In genomic region chr20:21712443-21713059, GRCh38 we compare ENCODE assay signal across 17 cellular contexts. TPM values are rescaled to one million over a fixed set of nuclear protein-coding genes. Genes with fewer than 3 reads are reported as not detected.
DNase-seq lines count a peak whose midpoint lies in the region; ATAC-seq and TF ChIP-seq lines count a peak whose summit lies in the region.
"Had no signal": no experiment of that assay in that cellular context is flagged by ENCODE, and none has a peak within 500 bp of the region (broad histone marks: within the 10 kb centered on the region; RNA-seq: fewer than 3 reads in every experiment).

No MANE protein-coding gene starts in this region.

- no peak overlapping the region for H3K27ac Mint-ChIP-seq in GM23338
- no peak overlapping the region for H3K27ac Mint-ChIP-seq in WTC11
- peak overlapping the region; percentile 21 for H3K27ac Mint-ChIP-seq in stimulated activated naive B cell treated with anti-CD40 and anti-IgM and Interleukin-4, amounts not matched to agents 10 μg/mL and 1 μg/mL and 100 μg/mL, for 72 hours
- H3K27ac Mint-ChIP-seq in activated CD4-positive, alpha-beta T cell treated with anti-CD3 and anti-CD28 coated beads, Interleukin-2, amount 10 ng/mL, durations not matched to agents 7 days and 5 days: no peak overlapping the region
- H3K27ac Mint-ChIP-seq: CD8-positive, alpha-beta T cell; IgD-negative memory B cell had no signal

- 0 out of 2 replicates have a peak overlapping the region, but pooled peaks have one; percentile 62 for H3K4me3 ChIP-seq in GM23338
- H3K4me3 ChIP-seq: BLaER1 had no signal

- no peaks in the 10 kb centered on the region for H3K36me3 ChIP-seq in GM23338 (ENCODE audit: insufficient read depth)
- H3K36me3 ChIP-seq: BLaER1 had no signal

- peaks cover 40% of the 10 kb centered on the region for H3K4me1 ChIP-seq in GM23338 (ENCODE audit: insufficient read depth)
- H3K4me1 ChIP-seq: BLaER1 had no signal

- DNase-seq in GM23338 (ENCODE audit: low spot score) (peak; percentile 37), WTC11 (ENCODE audit: low spot score) (no peak), islet precursor cell (peak; percentile 37), CD1c-positive myeloid dendritic cell (ENCODE audit: extremely low spot score) (no peak), NCI-H82 treated with DMSO at 0.1 percent for 48 hours (lab: John Stamatoyannopoulos, UW; ENCODE audit: unreplicated experiment) (no peak), NCI-H187 treated with DMSO at 0.1 percent for 48 hours (lab: John Stamatoyannopoulos, UW) (no peak)
- no peak for DNase-seq in stimulated activated naive B cell treated with anti-CD40 and anti-IgM and Interleukin-4, amounts not matched to agents 10 μg/mL and 1 μg/mL and 100 μg/mL, for 72 hours
- DNase-seq in activated CD4-positive, alpha-beta T cell treated with anti-CD3 and anti-CD28 coated beads, Interleukin-2, amount 10 ng/mL, durations not matched to agents 7 days and 5 days: no peak
- DNase-seq: 8988T; Calu3; CD8-positive, alpha-beta T cell; DMS79 treated with DMSO at 0.1 percent for 48 hours; GF-D8 had no signal

- H3K27me3 ChIP-seq in GM23338 (ENCODE audit: insufficient read depth): peaks cover 100% of the 10 kb centered on the region

- peak overlapping the region; percentile 74; the same call in 2 of the 3 replicates for H3K4me3 Mint-ChIP-seq in GM23338
- H3K4me3 Mint-ChIP-seq in WTC11: peak overlapping the region; percentile 71
- no peak overlapping the region for H3K4me3 Mint-ChIP-seq in stimulated activated naive B cell treated with anti-CD40 and anti-IgM and Interleukin-4, amounts not matched to agents 10 μg/mL and 1 μg/mL and 100 μg/mL, for 72 hours
- no peak overlapping the region for H3K4me3 Mint-ChIP-seq in activated CD4-positive, alpha-beta T cell treated with anti-CD3 and anti-CD28 coated beads, Interleukin-2, amount 10 ng/mL, durations not matched to agents 7 days and 5 days
- H3K4me3 Mint-ChIP-seq: CD8-positive, alpha-beta T cell; IgD-negative memory B cell had no signal

- no peaks in the 10 kb centered on the region for H3K9me2 ChIP-seq in GM23338 (ENCODE audit: insufficient read depth)

- H3K27me3 Mint-ChIP-seq in GM23338 (ENCODE audit: insufficient read depth, low read depth, poor library complexity): peaks cover 99% of the 10 kb centered on the region
- H3K27me3 Mint-ChIP-seq in WTC11 (ENCODE audit: low read depth): peaks cover 100% of the 10 kb centered on the region
- H3K27me3 Mint-ChIP-seq in stimulated activated naive B cell treated with anti-CD40 and anti-IgM and Interleukin-4, amounts not matched to agents 10 μg/mL and 1 μg/mL and 100 μg/mL, for 72 hours: peaks cover 71 to 82% of the 10 kb centered on the region in 2 donors
- H3K27me3 Mint-ChIP-seq in activated CD4-positive, alpha-beta T cell treated with anti-CD3 and anti-CD28 coated beads, Interleukin-2, amount 10 ng/mL, durations not matched to agents 7 days and 5 days: peaks cover 77% of the 10 kb centered on the region

- peaks cover 22% of the 10 kb centered on the region; the same call in 1 of the 2 replicates for H3F3A ChIP-seq in GM23338 (replicated peaks; ENCODE audit: low read depth)

- CTCF ChIA-PET in WTC11 (lab: Charles Lee): interaction anchor here (2.6 kb wide), 1 partner anchor 9 kb away, joined by 33 read pairs; the partner anchor contains the start of gene PAX1
- CTCF ChIA-PET in activated CD4-positive, alpha-beta T cell treated with anti-CD3 and anti-CD28 coated beads, Interleukin-2, amount 10 ng/mL, durations not matched to agents 7 days and 5 days (lab: Charles Lee): no interaction called here

- H3K79me2 ChIP-seq in GM23338 (replicated peaks; ENCODE audit: insufficient read depth): no peaks in the 10 kb centered on the region

- H4K20me1 ChIP-seq in GM23338 (replicated peaks; ENCODE audit: insufficient read depth): peaks cover 31% of the 10 kb centered on the region
- H4K20me1 ChIP-seq: BLaER1 had no signal

- POLR2A ChIA-PET in WTC11 (lab: Charles Lee): no interaction called here
- POLR2A ChIA-PET in activated CD4-positive, alpha-beta T cell treated with anti-CD3 and anti-CD28 coated beads, Interleukin-2, amount 10 ng/mL, durations not matched to agents 7 days and 5 days (lab: Charles Lee): no interaction called here

- no peak overlapping the region for H3K27ac ChIP-seq in GM23338 (ENCODE audit: low read depth)
- H3K27ac ChIP-seq: BLaER1 had no signal

- no peak overlapping the region for H2AFZ ChIP-seq in GM23338

- no peak for TF ChIP-seq CTCF in GM23338 (conservative IDR thresholded peaks at IDR 0.05; ENCODE audit: low read depth in 2 of 2)
- TF ChIP-seq CTCF in WTC11 (IDR thresholded peaks at IDR 0.05): no peak

- ATAC-seq in GM23338 (no peak), WTC11 (no peak)
- no peak for ATAC-seq in stimulated activated naive B cell treated with anti-CD40 and anti-IgM and Interleukin-4, amounts not matched to agents 10 μg/mL and 1 μg/mL and 100 μg/mL, for 72 hours (replicated peaks)
- ATAC-seq: CD8-positive, alpha-beta T cell had no signal

- H3K4me1 Mint-ChIP-seq in GM23338 (peaks cover 44% of the 10 kb centered on the region), WTC11 (peaks cover 55% of the 10 kb centered on the region)
- H3K4me1 Mint-ChIP-seq in stimulated activated naive B cell treated with anti-CD40 and anti-IgM and Interleukin-4, amounts not matched to agents 10 μg/mL and 1 μg/mL and 100 μg/mL, for 72 hours: peaks cover 5 to 6% of the 10 kb centered on the region in 2 donors
- H3K4me1 Mint-ChIP-seq in activated CD4-positive, alpha-beta T cell treated with anti-CD3 and anti-CD28 coated beads, Interleukin-2, amount 10 ng/mL, durations not matched to agents 7 days and 5 days: no peaks in the 10 kb centered on the region

- no peaks in the 10 kb centered on the region; the same call in 2 of the 3 replicates for H3K9me3 Mint-ChIP-seq in GM23338
- H3K9me3 Mint-ChIP-seq in WTC11: no peaks in the 10 kb centered on the region
- H3K9me3 Mint-ChIP-seq in stimulated activated naive B cell treated with anti-CD40 and anti-IgM and Interleukin-4, amounts not matched to agents 10 μg/mL and 1 μg/mL and 100 μg/mL, for 72 hours: no peaks in the 10 kb centered on the region
- H3K9me3 Mint-ChIP-seq in activated CD4-positive, alpha-beta T cell treated with anti-CD3 and anti-CD28 coated beads, Interleukin-2, amount 10 ng/mL, durations not matched to agents 7 days and 5 days: no peaks in the 10 kb centered on the region
- H3K9me3 Mint-ChIP-seq: CD8-positive, alpha-beta T cell had no signal

- peak overlapping the region; percentile 80 for H3K4me2 ChIP-seq in GM23338
- H3K4me2 ChIP-seq: BLaER1 had no signal

- H3K36me3 Mint-ChIP-seq in GM23338 (ENCODE audit: low read depth) (0 out of 3 replicates have a peak, but pooled peaks cover 2% of the 10 kb centered on the region), WTC11 (peaks cover under 1% of the 10 kb centered on the region; the same call in 1 of the 2 replicates)
- no peaks in the 10 kb centered on the region for H3K36me3 Mint-ChIP-seq in stimulated activated naive B cell treated with anti-CD40 and anti-IgM and Interleukin-4, amounts not matched to agents 10 μg/mL and 1 μg/mL and 100 μg/mL, for 72 hours
- no peaks in the 10 kb centered on the region for H3K36me3 Mint-ChIP-seq in activated CD4-positive, alpha-beta T cell treated with anti-CD3 and anti-CD28 coated beads, Interleukin-2, amount 10 ng/mL, durations not matched to agents 7 days and 5 days (ENCODE audit: low read depth)
- H3K36me3 Mint-ChIP-seq: CD8-positive, alpha-beta T cell; IgD-negative memory B cell had no signal

TF ChIP-seq in GM23338, 12 proteins besides CTCF, POLR2A, EP300 and RAD21 (continues in another document):
- peak; percentile 81 for TF ChIP-seq EZH2 (IDR thresholded peaks at IDR 0.05; ENCODE audit: low read depth, unreplicated experiment)

TF ChIP-seq in WTC11, 78 proteins besides CTCF, POLR2A, EP300 and RAD21 (continues in another document):
- TF ChIP-seq SMAD3 (CRISPR knock-in tag; IDR thresholded peaks at IDR 0.05; ENCODE audit: borderline replicate concordance): no peak
- TF ChIP-seq ESRRA (CRISPR knock-in tag; IDR thresholded peaks at IDR 0.05; ENCODE audit: borderline replicate concordance): no peak
- no peak for TF ChIP-seq ZNF423 (CRISPR knock-in tag; IDR thresholded peaks at IDR 0.05)
- TF ChIP-seq TCF7 (CRISPR knock-in tag; IDR thresholded peaks at IDR 0.05; ENCODE audit: low read depth): no peak
- no peak for TF ChIP-seq OVOL2 (CRISPR knock-in tag; IDR thresholded peaks at IDR 0.05; ENCODE audit: borderline replicate concordance)
- no peak for TF ChIP-seq CREB1 (CRISPR knock-in tag; IDR thresholded peaks at IDR 0.05)
- TF ChIP-seq NR3C1 (CRISPR knock-in tag; conservative IDR thresholded peaks at IDR 0.05; ENCODE audit: low read depth): no peak
- TF ChIP-seq GTF2I (CRISPR knock-in tag; conservative IDR thresholded peaks at IDR 0.05): no peak
- TF ChIP-seq EMX1 (CRISPR knock-in tag; IDR thresholded peaks at IDR 0.05): no peak
- TF ChIP-seq TEAD4 (CRISPR knock-in tag; IDR thresholded peaks at IDR 0.05): no peak
- TF ChIP-seq TEAD1 (CRISPR knock-in tag; IDR thresholded peaks at IDR 0.05): no peak
- TF ChIP-seq ERG (CRISPR knock-in tag; IDR thresholded peaks at IDR 0.05): no peak
- no peak for TF ChIP-seq PRRX2 (CRISPR knock-in tag; IDR thresholded peaks at IDR 0.05)
- no peak for TF ChIP-seq FOXK1 (CRISPR knock-in tag; IDR thresholded peaks at IDR 0.05)
- TF ChIP-seq ZNF219 (CRISPR knock-in tag; IDR thresholded peaks at IDR 0.05; ENCODE audit: borderline replicate concordance): no peak
- no peak for TF ChIP-seq JAZF1 (CRISPR knock-in tag; IDR thresholded peaks at IDR 0.05)

RNA-seq across cellular contexts. Expression of gene PAX1, which starts 7.1 kb away (rescaled TPM):
- 0.14 TPM in 1 of 2 replicates, not detected in the other for total RNA-seq in GM23338 (2014; rRNA removed; shearing (Covaris generic))
- polyA plus RNA-seq in GM23338 (2016; fragmentation: Nextera tagmentation; extraction: Ambion mirVana): not detected in 2 replicates
- not detected in 3 replicates for total RNA-seq in WTC11 (2021)
- not detected for total RNA-seq in activated CD4-positive, alpha-beta T cell treated with anti-CD3 and anti-CD28 coated beads, Interleukin-2, amount 10 ng/mL, durations not matched to agents 7 days and 5 days
- total RNA-seq: Calu3; CD8-positive, alpha-beta T cell had no signal
- polyA plus RNA-seq: AG04450, CD14-positive monocyte, IgD-negative memory B cell had no signal

Comparison
In these comparisons a context has a peak if more than half of its experiments do, and no peak if none do; other contexts are left out.
1. DNase-seq: peak in GM23338 (single experiment) and islet precursor cell (single experiment); none in WTC11 (single experiment), stimulated activated naive B cell treated with anti-CD40 and anti-IgM and Interleukin-4, amounts not matched to agents 10 μg/mL and 1 μg/mL and 100 μg/mL, for 72 hours (single experiment), CD1c-positive myeloid dendritic cell (single experiment), NCI-H82 treated with DMSO at 0.1 percent for 48 hours (single experiment), NCI-H187 treated with DMSO at 0.1 percent for 48 hours (single experiment) and activated CD4-positive, alpha-beta T cell treated with anti-CD3 and anti-CD28 coated beads, Interleukin-2, amount 10 ng/mL, durations not matched to agents 7 days and 5 days (single experiment).
2. H3K4me3 Mint-ChIP-seq: peak in GM23338 (single experiment) and WTC11 (single experiment); none in stimulated activated naive B cell treated with anti-CD40 and anti-IgM and Interleukin-4, amounts not matched to agents 10 μg/mL and 1 μg/mL and 100 μg/mL, for 72 hours (0 of 2) and activated CD4-positive, alpha-beta T cell treated with anti-CD3 and anti-CD28 coated beads, Interleukin-2, amount 10 ng/mL, durations not matched to agents 7 days and 5 days (single experiment).